ENCODE assay signal across 8 cellular contexts in the genomic region with DNA sequence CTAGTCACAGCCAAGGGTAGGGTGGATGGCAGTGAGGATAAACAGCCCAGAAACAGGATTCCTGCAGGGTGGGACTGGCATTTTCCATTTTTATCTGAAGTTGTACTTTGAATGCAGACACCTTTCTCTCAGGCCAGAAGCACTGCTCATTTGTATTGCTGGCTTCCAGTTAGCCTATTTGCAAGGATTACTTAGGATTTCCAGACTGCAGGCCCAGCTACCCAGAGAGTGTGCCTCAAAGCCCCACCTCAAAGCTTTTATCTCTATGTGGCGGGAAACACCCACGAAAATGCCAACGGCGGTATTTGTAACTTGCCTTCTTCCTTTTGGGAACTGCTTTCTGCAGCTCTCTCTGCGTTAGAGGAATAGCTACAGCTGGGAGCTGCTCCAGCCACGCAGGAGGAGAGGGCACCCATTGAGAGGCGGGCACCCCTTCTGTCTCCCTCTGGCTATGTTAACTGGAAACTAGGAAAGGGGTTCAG.
DNase-seq lines count a peak whose midpoint lies in the region; ATAC-seq and TF ChIP-seq lines count a peak whose summit lies in the region.

No MANE protein-coding gene starts in this region.

- ATAC-seq in GM18868 (IDR thresholded peaks at IDR 0.05; ENCODE audit: unreplicated experiment) (no peak), GM18858 (IDR thresholded peaks at IDR 0.05; ENCODE audit: unreplicated experiment) (no peak)

- no peaks in the 10 kb centered on the region for H3K36me3 Mint-ChIP-seq in nephron progenitor cell (ENCODE audit: low read depth)

- CTCF ChIA-PET in HEK293 (lab: Yijun Ruan, JAX), result interaction anchor here (0.5 to 5.3 kb wide), 27 partner anchors 8 to 1013 kb away, joined by 3 to 65 read pairs (median 4); no protein-coding TSS in a partner anchor

- 18% methylated on average over 7 of the region's 7 CpGs for WGBS in esophagus muscularis mucosa

- H3K27me3 Mint-ChIP-seq in nephron progenitor cell (ENCODE audit: low read depth, poor library complexity), result peaks cover 3% of the 10 kb centered on the region

- H3K9me3 ChIP-seq in HEK293 (ENCODE audit: control insufficient read depth, insufficient read depth, low read depth, low read length) (no peaks in the 10 kb centered on the region), esophagus muscularis mucosa (no peaks in the 10 kb centered on the region)

- peaks cover 71% of the 10 kb centered on the region for H3K4me1 Mint-ChIP-seq in nephron progenitor cell

- DNase-seq in AG09309 (ENCODE audit: low read depth) (no peak), esophagus muscularis mucosa (ENCODE audit: extremely low spot score) (no peak), nephron progenitor cell (no peak), GOT3 (lab: John Stamatoyannopoulos, UW) (no peak)

- intact Hi-C loops in esophagus muscularis mucosa (cut with DNase I), result loop anchor here (2.0 to 5.0 kb wide), 2 partner anchors 144 to 312 kb away; partner anchors contain the start of gene TGIF1

- TF ChIP-seq CTCF in AG09309 (IDR thresholded peaks at IDR 0.05; ENCODE audit: control insufficient read depth, insufficient read depth, low read depth, low read length, missing control alignments), result no peak
- TF ChIP-seq CTCF in HEK293 (tag by site-specific recombination; IDR thresholded peaks at IDR 0.05), result no peak
- TF ChIP-seq CTCF in WI38 (IDR thresholded peaks at IDR 0.05; ENCODE audit: low read depth, low read length), result no peak
- TF ChIP-seq CTCF in esophagus muscularis mucosa (IDR thresholded peaks at IDR 0.05), result no peak
- TF ChIP-seq CTCF in nephron progenitor cell (IDR thresholded peaks at IDR 0.05), result no peak

- H3K9me3 Mint-ChIP-seq in nephron progenitor cell, result no peaks in the 10 kb centered on the region

- peak overlapping the region; percentile 56 for H3K4me3 ChIP-seq in AG09309 (ENCODE audit: control insufficient read depth, low read depth, low read length)
- H3K4me3 ChIP-seq in HEK293 (ENCODE audit: low read depth, low read length), result peak overlapping the region; percentile 30
- peak overlapping the region; percentile 65 for H3K4me3 ChIP-seq in WI38 (ENCODE audit: low read depth, low read length)
- H3K4me3 ChIP-seq in esophagus muscularis mucosa, result peak overlapping the region; percentile 53 to 62 (median 56)

- no peaks in the 10 kb centered on the region for H3K27me3 ChIP-seq in esophagus muscularis mucosa

- H3K27ac ChIP-seq in HEK293 (ENCODE audit: extremely low read depth, low read depth, low read length), result peak overlapping the region; percentile 81
- H3K27ac ChIP-seq in esophagus muscularis mucosa (replicated peaks in 1 of 4), result peak overlapping the region; percentile 89 to 97 (median 96)

- no peak for TF ChIP-seq POLR2A in esophagus muscularis mucosa (IDR thresholded peaks at IDR 0.05; ENCODE audit: low read depth)

- POLR2A ChIA-PET in HEK293 (lab: Yijun Ruan, JAX), result interaction anchor here (0.6 to 2.5 kb wide), 10 partner anchors 8 to 186 kb away, joined by 3 to 39 read pairs (median 9); partner anchors contain the start of gene TGIF1

- TF ChIP-seq EP300 in esophagus muscularis mucosa (IDR thresholded peaks at IDR 0.05), result no peak

- peak overlapping the region; percentile 96 for H3K27ac Mint-ChIP-seq in nephron progenitor cell

- H3K36me3 ChIP-seq in HEK293 (ENCODE audit: control insufficient read depth in 2 of 2, insufficient read depth in 1 of 2, low read length in 2 of 2) (no peaks in the 10 kb centered on the region), esophagus muscularis mucosa (no peaks in the 10 kb centered on the region)

- peak overlapping the region; percentile 83 for H3K4me3 Mint-ChIP-seq in nephron progenitor cell

- H3K4me1 ChIP-seq in HEK293 (ENCODE audit: control insufficient read depth, insufficient read depth, low read length) (peaks cover 23% of the 10 kb centered on the region), esophagus muscularis mucosa (peaks cover 46 to 53% (median 52%) of the 10 kb centered on the region in 4 donors)

TF ChIP-seq in HEK293, 187 proteins besides CTCF, POLR2A, EP300 and RAD21:
- TF ChIP-seq ZSCAN30 (tag by site-specific recombination; IDR thresholded peaks at IDR 0.05), result no peak
- TF ChIP-seq ZNF112 (tag by site-specific recombination; IDR thresholded peaks at IDR 0.05), result no peak
- no peak for TF ChIP-seq OVOL3 (tag by site-specific recombination; IDR thresholded peaks at IDR 0.05)
- TF ChIP-seq ZNF529 (tag by site-specific recombination; IDR thresholded peaks at IDR 0.05; ENCODE audit: insufficient replicate concordance), result no peak
- TF ChIP-seq ZFHX2 (tag by site-specific recombination; conservative IDR thresholded peaks at IDR 0.05), result no peak
TF ChIP-seq in HEK293: peak in this region for 0.
